ENCODE assay signal across 11 cellular contexts in genomic region chr19:45340899-45341453, GRCh38. TPM values are rescaled to one million over a fixed set of nuclear protein-coding genes. Genes with fewer than 3 reads are reported as not detected.
A peak's percentile ranks its signal among the peaks of the same experiment; 100 is the strongest.
DNase-seq lines count a peak whose midpoint lies in the region; ATAC-seq and TF ChIP-seq lines count a peak whose summit lies in the region.
"Had no signal": no experiment of that assay in that cellular context is flagged by ENCODE, and none has a peak within 500 bp of the region (broad histone marks: within the 10 kb centered on the region; RNA-seq: fewer than 3 reads in every experiment).

No MANE protein-coding gene starts in this region.

- ATAC-seq in CD4-positive, alpha-beta T cell (ENCODE audit: poor library complexity), result peak; percentile 35
- peak; percentile 13 for ATAC-seq in mucosa of descending colon

- no peaks in the 10 kb centered on the region for H3K4me1 Mint-ChIP-seq in CD4-positive, alpha-beta T cell (ENCODE audit: low read depth)

- H3K9ac ChIP-seq in KMS-11 (no peak overlapping the region), endocrine pancreas (ENCODE audit: control insufficient read depth, insufficient read depth, low read length) (peak overlapping the region; percentile 14)

- intact Hi-C loops in CD4-positive, alpha-beta T cell (cut with DNase I, micrococcal nuclease), result no loop called here
- intact Hi-C loops in mucosa of descending colon (cut with DNase I, micrococcal nuclease), result no loop called here

- H3K27ac ChIP-seq in CD4-positive, alpha-beta T cell (ENCODE audit: low read depth, low read length), result no peak overlapping the region
- H3K27ac ChIP-seq in KMS-11, result no peak overlapping the region

- TF ChIP-seq CTCF in CD4-positive, alpha-beta T cell (IDR thresholded peaks at IDR 0.05), result no peak
- TF ChIP-seq CTCF in KMS-11 (conservative IDR thresholded peaks at IDR 0.05; ENCODE audit: low read depth, low read length) (no peak), mucosa of descending colon (IDR thresholded peaks at IDR 0.05) (no peak)

- no peaks in the 10 kb centered on the region for H3K9me3 Mint-ChIP-seq in CD4-positive, alpha-beta T cell

- no peak overlapping the region for H3K27ac Mint-ChIP-seq in CD4-positive, alpha-beta T cell

- peaks cover 10% of the 10 kb centered on the region for H3K4me1 ChIP-seq in KMS-11 (ENCODE audit: low read depth, poor library complexity, severe bottlenecking)
- H3K4me1 ChIP-seq in endocrine pancreas (ENCODE audit: control insufficient read depth, insufficient read depth, low read length), result no peaks in the 10 kb centered on the region
- H3K4me1 ChIP-seq in mucosa of descending colon (ENCODE audit: low read depth), result peaks cover 11% of the 10 kb centered on the region

- H3K27me3 ChIP-seq in CD4-positive, alpha-beta T cell (ENCODE audit: control insufficient read depth, insufficient read depth, low read length), result peaks cover 43% of the 10 kb centered on the region
- H3K27me3 ChIP-seq in KMS-11 (ENCODE audit: insufficient read depth, low read depth), result peaks cover 4% of the 10 kb centered on the region; the same call in 1 of the 2 replicates
- no peaks in the 10 kb centered on the region for H3K27me3 ChIP-seq in endocrine pancreas (ENCODE audit: control insufficient read depth, insufficient read depth, low read length)

- no peaks in the 10 kb centered on the region for H3K36me3 ChIP-seq in KMS-11 (ENCODE audit: insufficient read depth)
- H3K36me3 ChIP-seq in endocrine pancreas (ENCODE audit: control insufficient read depth, insufficient read depth, low read length), result no peaks in the 10 kb centered on the region
- H3K36me3 ChIP-seq in mucosa of descending colon (ENCODE audit: low read depth), result no peaks in the 10 kb centered on the region

- H3K9me3 ChIP-seq in CD4-positive, alpha-beta T cell (ENCODE audit: control insufficient read depth, low read length), result no peaks in the 10 kb centered on the region
- H3K9me3 ChIP-seq in endocrine pancreas (ENCODE audit: control insufficient read depth, low read length), result no peaks in the 10 kb centered on the region
- no peaks in the 10 kb centered on the region for H3K9me3 ChIP-seq in mucosa of descending colon

- H3K36me3 Mint-ChIP-seq in CD4-positive, alpha-beta T cell (ENCODE audit: low read depth), result no peaks in the 10 kb centered on the region

- H3K4me2 ChIP-seq in KMS-11, result peak overlapping the region; percentile 50; the same call in 1 of the 2 replicates

- H3K4me3 Mint-ChIP-seq in CD4-positive, alpha-beta T cell, result no peak overlapping the region

- DNase-seq in CD4-positive, alpha-beta T cell, result peak in 1 of 10 experiments; percentile 4
- DNase-seq in mucosa of descending colon, result no peak
- no peak for DNase-seq in NCI-H524 treated with DMSO at 0.1 percent for 48 hours (lab: John Stamatoyannopoulos, UW)
- no peak for DNase-seq in nucleus accumbens (lab: John Stamatoyannopoulos, UW)
- no peak for DNase-seq in NCI-H2196 (lab: John Stamatoyannopoulos, UW; ENCODE audit: unreplicated experiment)
- no peak for DNase-seq in NCI-H1436 (lab: John Stamatoyannopoulos, UW)
- DNase-seq: SHP77; stimulated activated CD4-positive, alpha-beta T cell treated with anti-CD3 and anti-CD28 coated beads, Interleukin-1b, Interleukin-23, amount 100 ng/mL, for 48 hours had no signal

- H3K4me3 ChIP-seq in KMS-11 (IDR thresholded peaks at IDR 0.05; ENCODE audit: insufficient read depth, low read depth, low read length) (no peak overlapping the region), endocrine pancreas (ENCODE audit: control insufficient read depth, insufficient read depth, low read length) (no peak overlapping the region), mucosa of descending colon (no peak overlapping the region)

- peaks cover 49% of the 10 kb centered on the region for H3K27me3 Mint-ChIP-seq in CD4-positive, alpha-beta T cell

- CTCF ChIA-PET in CD4-positive, alpha-beta T cell (lab: Charles Lee), result no interaction called here

- H2AFZ ChIP-seq in KMS-11 (ENCODE audit: low read depth), result peak overlapping the region; percentile 30; the same call in 1 of the 2 replicates

- POLR2A ChIA-PET in CD4-positive, alpha-beta T cell (lab: Charles Lee), result no interaction called here

- H3K79me2 ChIP-seq in KMS-11 (ENCODE audit: insufficient read depth, low read depth), result no peaks in the 10 kb centered on the region

- no peaks in the 10 kb centered on the region for H4K20me1 ChIP-seq in KMS-11 (ENCODE audit: insufficient read depth)

RNA-seq across cellular contexts. Expression of gene KLC3, which starts 0.4 kb away (rescaled TPM):
- not detected for total RNA-seq in CD4-positive, alpha-beta T cell
- total RNA-seq in mucosa of descending colon, result not detected
- total RNA-seq: glomerular endothelial cell had no signal

RNA-seq across cellular contexts. Expression of gene CKM, which starts 18.3 kb away (rescaled TPM):
- total RNA-seq in CD4-positive, alpha-beta T cell, result not detected
- total RNA-seq in mucosa of descending colon, result 1 to 10 TPM; 1.1 to 2.0 (median 1.6) TPM
- total RNA-seq: glomerular endothelial cell had no signal

RNA-seq across cellular contexts. Expression of gene ERCC2, which starts 29.4 kb away (rescaled TPM):
- total RNA-seq in CD4-positive, alpha-beta T cell, result 1 to 10 TPM; 8.7 to 9.6 TPM
- 10 to 100 TPM; 11.2 to 22.9 (median 14.7) TPM for total RNA-seq in mucosa of descending colon
